ENCODE assay signal across 1 cellular context in genomic region chr13:113183450-113184129, GRCh38.
TF ChIP-seq lines count a peak whose summit lies in the region.

No MANE protein-coding gene starts in this region.

TF ChIP-seq in HepG2, 621 proteins besides CTCF, POLR2A, EP300 and RAD21 (continued from another document):
- TF ChIP-seq ETS1 (CRISPR knock-in tag; IDR thresholded peaks at IDR 0.05) = no peak
- no peak for TF ChIP-seq GPN1 (CRISPR knock-in tag; IDR thresholded peaks at IDR 0.05; ENCODE audit: borderline replicate concordance)
- TF ChIP-seq KMT2B (CRISPR knock-in tag; IDR thresholded peaks at IDR 0.05) = 0 out of 2 replicates have a peak, but pooled peaks have one; percentile 28
- TF ChIP-seq SMYD3 (CRISPR knock-in tag; IDR thresholded peaks at IDR 0.05) = no peak
- TF ChIP-seq HHEX (CRISPR knock-in tag; IDR thresholded peaks at IDR 0.05) = 0 out of 2 replicates have a peak, but pooled peaks have one; percentile 24
- peak in 1 of 2 experiments; percentile 51; a peak in 1 of 4 replicates for TF ChIP-seq NR2F1 (CRISPR knock-in tag; IDR thresholded peaks at IDR 0.05)
- TF ChIP-seq FOXM1 (CRISPR knock-in tag; IDR thresholded peaks at IDR 0.05) = no peak
- no peak; a peak in 1 of 4 replicates for TF ChIP-seq KLF16 (CRISPR knock-in tag; IDR thresholded peaks at IDR 0.05)
- TF ChIP-seq YEATS2 (CRISPR knock-in tag; IDR thresholded peaks at IDR 0.05; ENCODE audit: borderline replicate concordance) = no peak
- TF ChIP-seq SUZ12 (IDR thresholded peaks at IDR 0.05; ENCODE audit: low read depth, low read length) = no peak
- TF ChIP-seq ZNF746 (CRISPR knock-in tag; IDR thresholded peaks at IDR 0.05) = no peak
- TF ChIP-seq NCOR1 (IDR thresholded peaks at IDR 0.05; ENCODE audit: borderline replicate concordance, low read length) = peak; percentile 82; the same call in 1 of the 2 replicates
- no peak for TF ChIP-seq SP5 (CRISPR knock-in tag; IDR thresholded peaks at IDR 0.05; ENCODE audit: borderline replicate concordance, low read depth)
- TF ChIP-seq PRDM15 (CRISPR knock-in tag; IDR thresholded peaks at IDR 0.05) = no peak
- no peak for TF ChIP-seq MAFG (CRISPR knock-in tag; IDR thresholded peaks at IDR 0.05)
- peak; percentile 88 for TF ChIP-seq FOXP4 (CRISPR knock-in tag; IDR thresholded peaks at IDR 0.05)
- no peak for TF ChIP-seq ZBTB14 (CRISPR knock-in tag; IDR thresholded peaks at IDR 0.05)
- peak; percentile 61 for TF ChIP-seq CREB1 (IDR thresholded peaks at IDR 0.05)
- peak; percentile 65; the same call in 1 of the 2 replicates for TF ChIP-seq CREB1 (CRISPR knock-in tag; IDR thresholded peaks at IDR 0.05)
- no peak for TF ChIP-seq PRDM4 (CRISPR knock-in tag; IDR thresholded peaks at IDR 0.05; ENCODE audit: borderline replicate concordance)
- peak; percentile 66; the same call in 1 of the 2 replicates for TF ChIP-seq ZMYM3 (CRISPR knock-in tag; IDR thresholded peaks at IDR 0.05)
- peak; percentile 74 for TF ChIP-seq RARA (CRISPR knock-in tag; IDR thresholded peaks at IDR 0.05)
